Comparison of ENCODE assay signal across 9 cellular contexts in the genomic region with DNA sequence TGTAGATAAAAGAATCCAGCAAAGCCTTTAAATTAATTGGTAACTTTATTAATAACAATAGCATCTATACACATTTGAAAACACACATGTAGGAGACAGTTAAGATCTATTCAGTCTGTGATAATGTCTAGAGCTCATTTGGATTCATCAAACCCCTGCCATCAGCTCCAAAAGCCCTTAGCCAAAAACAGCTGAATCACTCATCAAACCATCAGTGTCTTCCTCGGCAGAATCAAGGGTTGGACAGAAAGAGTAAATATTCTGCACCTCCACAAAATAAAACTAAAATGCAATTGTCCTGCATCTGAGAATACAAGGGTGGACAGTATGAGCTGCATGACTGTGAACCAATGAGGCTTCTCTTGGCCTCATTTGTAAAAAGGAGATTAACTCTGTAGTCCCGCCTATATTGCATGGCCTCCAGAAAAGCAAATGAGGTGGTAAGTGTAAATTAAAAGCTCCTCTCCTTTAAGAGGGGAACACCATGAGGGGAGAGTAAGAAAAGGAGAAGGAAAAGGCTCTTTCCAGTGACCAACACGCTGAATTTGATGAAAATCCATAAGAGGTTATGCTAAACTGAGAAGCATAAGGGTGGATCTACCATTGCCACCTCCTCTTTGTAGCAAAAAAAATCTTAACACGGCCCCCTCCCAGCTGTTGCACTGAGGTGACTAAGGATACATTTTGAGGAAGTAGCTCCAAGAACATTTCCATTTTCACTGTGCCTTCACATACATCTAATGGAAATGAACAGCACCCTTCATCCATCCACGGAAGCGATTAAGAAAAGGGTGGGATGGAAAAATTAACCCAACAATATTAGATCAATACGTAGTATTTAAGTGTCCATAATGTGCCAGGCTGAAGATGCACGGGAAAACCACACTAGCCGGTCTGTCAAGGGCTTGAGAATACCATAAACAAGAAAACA. TPM values are rescaled to one million over a fixed set of nuclear protein-coding genes. Genes with fewer than 3 reads are reported as not detected.
A peak's percentile ranks its signal among the peaks of the same experiment; 100 is the strongest.
DNase-seq lines count a peak whose midpoint lies in the region; ATAC-seq lines count a peak whose summit lies in the region.
"Had no signal": no experiment of that assay in that cellular context is flagged by ENCODE, and none has a peak within 500 bp of the region (broad histone marks: within the 10 kb centered on the region; RNA-seq: fewer than 3 reads in every experiment).

No MANE protein-coding gene starts in this region.

- peaks cover 15 to 26% (median 18%) of the 10 kb centered on the region in 4 donors for H3K4me1 Mint-ChIP-seq in naive thymus-derived CD8-positive, alpha-beta T cell

- in situ Hi-C loops in SK-MEL-5 (cut with HindIII; ENCODE audit: low pct_unique_long_range_greater_than_20kb, low sequenced_read_pairs), result no loop called here

- DNase-seq in activated CD4-positive, alpha-beta T cell treated with anti-CD3 and anti-CD28 coated beads for 48 hours, result peak; percentile 54
- no peak for DNase-seq in activated CD4-positive, alpha-beta T cell treated with anti-CD3 and anti-CD28 coated beads for 1 hour
- peak; percentile 96 for DNase-seq in NAMALWA (ENCODE audit: low spot score)
- DNase-seq in SK-MEL-5 (ENCODE audit: low read depth, low spot score), result peak; percentile 40
- DNase-seq in fibroblast of the conjunctiva (ENCODE audit: low read depth), result peak; percentile 14
- no peak for DNase-seq in skeletal muscle cell (ENCODE audit: low read depth)
- DNase-seq in naive thymus-derived CD8-positive, alpha-beta T cell, result no peak

- H3K27me3 Mint-ChIP-seq in naive thymus-derived CD8-positive, alpha-beta T cell, result no peaks in the 10 kb centered on the region
- H3K27me3 Mint-ChIP-seq: activated naive CD8-positive, alpha-beta T cell had no signal

- H3K27ac Mint-ChIP-seq in naive thymus-derived CD8-positive, alpha-beta T cell, result no peak overlapping the region
- H3K27ac Mint-ChIP-seq: activated naive CD8-positive, alpha-beta T cell had no signal

- POLR2A ChIA-PET in naive thymus-derived CD8-positive, alpha-beta T cell (lab: Charles Lee), result interaction anchor here (0.6 to 7.6 kb wide), 7 partner anchors 8 to 166 kb away, joined by 3 to 353 read pairs (median 19); a partner anchor contains a TSS

- H3K9me3 Mint-ChIP-seq in naive thymus-derived CD8-positive, alpha-beta T cell, result no peaks in the 10 kb centered on the region

- peak overlapping the region; percentile 76 for H3K4me3 ChIP-seq in skeletal muscle cell (ENCODE audit: low read depth, low read length)

- ATAC-seq in naive thymus-derived CD8-positive, alpha-beta T cell, result no peak
- no peak for ATAC-seq in GM18502 (IDR thresholded peaks at IDR 0.05; ENCODE audit: poor library complexity, unreplicated experiment)

- H3K4me3 Mint-ChIP-seq in naive thymus-derived CD8-positive, alpha-beta T cell, result no peak overlapping the region
- H3K4me3 Mint-ChIP-seq: activated naive CD8-positive, alpha-beta T cell had no signal

- no peaks in the 10 kb centered on the region for H3K36me3 Mint-ChIP-seq in naive thymus-derived CD8-positive, alpha-beta T cell
- H3K36me3 Mint-ChIP-seq: activated naive CD8-positive, alpha-beta T cell had no signal

RNA-seq across cellular contexts. Expression of a gene that starts 14.7 kb away (rescaled TPM):
- total RNA-seq in SK-MEL-5 (2014; rRNA removed; shearing (Covaris generic)), result 18.5 and 21.1 TPM in 2 replicates
- 15.3 and 25.0 TPM in 2 replicates for polyA plus RNA-seq in SK-MEL-5 (2015; cell fraction: cytosol; rRNA removed)
- polyA plus RNA-seq in SK-MEL-5 (2015; cell fraction: nucleus; rRNA removed), result 35.6 and 37.1 TPM in 2 replicates
- total RNA-seq in naive thymus-derived CD8-positive, alpha-beta T cell, result 10 to 100 TPM; 21.1 to 21.6 TPM
- polyA plus RNA-seq in naive thymus-derived CD8-positive, alpha-beta T cell, result 10 to 100 TPM; 19.7 to 34.1 (median 24.3) TPM

RNA-seq across cellular contexts. Expression of a gene that starts 32.9 kb away (rescaled TPM):
- total RNA-seq in SK-MEL-5 (2014; rRNA removed; shearing (Covaris generic)), result 19.4 and 22.3 TPM in 2 replicates
- 37.2 and 41.9 TPM in 2 replicates for polyA plus RNA-seq in SK-MEL-5 (2015; cell fraction: cytosol; rRNA removed)
- polyA plus RNA-seq in SK-MEL-5 (2015; cell fraction: nucleus; rRNA removed), result 29.0 and 30.7 TPM in 2 replicates
- 1 to 10 TPM; 3.0 TPM for total RNA-seq in naive thymus-derived CD8-positive, alpha-beta T cell
- 1 to 10 TPM; 1.6 to 2.6 (median 2.3) TPM for polyA plus RNA-seq in naive thymus-derived CD8-positive, alpha-beta T cell

RNA-seq across cellular contexts. Expression of a gene that starts 42.9 kb away (rescaled TPM):
- 14.1 and 15.4 TPM in 2 replicates for total RNA-seq in SK-MEL-5 (2014; rRNA removed; shearing (Covaris generic))
- polyA plus RNA-seq in SK-MEL-5 (2015; cell fraction: cytosol; rRNA removed), result 110 and 124 TPM in 2 replicates
- 44.7 and 44.8 TPM in 2 replicates for polyA plus RNA-seq in SK-MEL-5 (2015; cell fraction: nucleus; rRNA removed)
- 10 to 100 TPM; 46.5 to 50.5 TPM for total RNA-seq in naive thymus-derived CD8-positive, alpha-beta T cell
- 10 to 100 TPM; 55.7 to 90.4 (median 71.9) TPM for polyA plus RNA-seq in naive thymus-derived CD8-positive, alpha-beta T cell

RNA-seq across cellular contexts. Expression of a gene that starts 52.0 kb away (rescaled TPM):
- 1.6 TPM in 2 replicates for total RNA-seq in SK-MEL-5 (2014; rRNA removed; shearing (Covaris generic))
- 1.4 and 3.4 TPM in 2 replicates for polyA plus RNA-seq in SK-MEL-5 (2015; cell fraction: cytosol; rRNA removed)
- polyA plus RNA-seq in SK-MEL-5 (2015; cell fraction: nucleus; rRNA removed), result 28.3 and 37.9 TPM in 2 replicates
- total RNA-seq in naive thymus-derived CD8-positive, alpha-beta T cell, result 1 to 10 TPM; 1.5 TPM
- under 1 TPM in 1 of 3 donors, not detected in 2; 0.09 TPM for polyA plus RNA-seq in naive thymus-derived CD8-positive, alpha-beta T cell

Comparison
In these comparisons a context has a peak if more than half of its experiments do, and no peak if none do; other contexts are left out.
1. DNase-seq: peak in activated CD4-positive, alpha-beta T cell treated with anti-CD3 and anti-CD28 coated beads for 48 hours (single experiment), NAMALWA (single experiment), SK-MEL-5 (single experiment) and fibroblast of the conjunctiva (single experiment); none in activated CD4-positive, alpha-beta T cell treated with anti-CD3 and anti-CD28 coated beads for 1 hour (single experiment), skeletal muscle cell (single experiment) and naive thymus-derived CD8-positive, alpha-beta T cell (0 of 10).